Comparison of ENCODE assay signal across 8 cellular contexts in genomic region chr1:180155202-180155682, GRCh38. TPM values are rescaled to one million over a fixed set of nuclear protein-coding genes. Genes with fewer than 3 reads are reported as not detected.
DNase-seq lines count a peak whose midpoint lies in the region; ATAC-seq and TF ChIP-seq lines count a peak whose summit lies in the region.

No MANE protein-coding gene starts in this region.

- peak overlapping the region; percentile 47 for H3K27ac ChIP-seq in A673 (ENCODE audit: low read depth, low read length, poor library complexity, severe bottlenecking)
- H3K27ac ChIP-seq in RWPE2 (ENCODE audit: poor library complexity, severe bottlenecking), result peak overlapping the region; percentile 85
- H3K27ac ChIP-seq in cingulate gyrus (ENCODE audit: low read depth, low read length), result peak overlapping the region; percentile 2
- H3K27ac ChIP-seq in thoracic aorta, result peak overlapping the region; percentile 60 to 76

- H3K4me3 ChIP-seq in A673 (ENCODE audit: low read depth, low read length, poor library complexity, severe bottlenecking) (peak overlapping the region; percentile 72), RWPE2 (ENCODE audit: severe bottlenecking) (peak overlapping the region; percentile 63), thoracic aorta (peak overlapping the region; percentile 83)

- H3K36me3 ChIP-seq in A673 (ENCODE audit: insufficient read depth, low read length, poor library complexity, severe bottlenecking), result no peaks in the 10 kb centered on the region
- peaks cover 6% of the 10 kb centered on the region; the same call in 1 of the 2 replicates for H3K36me3 ChIP-seq in RWPE2 (ENCODE audit: low read depth)
- no peaks in the 10 kb centered on the region for H3K36me3 ChIP-seq in thoracic aorta

- no peaks in the 10 kb centered on the region for H3K9me3 ChIP-seq in A673 (ENCODE audit: low read depth, low read length, poor library complexity, severe bottlenecking)
- no peaks in the 10 kb centered on the region for H3K9me3 ChIP-seq in RWPE2 (ENCODE audit: severe bottlenecking)
- no peaks in the 10 kb centered on the region for H3K9me3 ChIP-seq in thoracic aorta

- no peak for TF ChIP-seq CTCF in A673 (conservative IDR thresholded peaks at IDR 0.05; ENCODE audit: low read depth, low read length)
- TF ChIP-seq CTCF in RWPE2 (IDR thresholded peaks at IDR 0.05; ENCODE audit: poor library complexity, severe bottlenecking), result no peak
- TF ChIP-seq CTCF in thoracic aorta (IDR thresholded peaks at IDR 0.05), result no peak

- H3K27me3 ChIP-seq in A673 (replicated peaks; ENCODE audit: insufficient read depth, low read depth, low read length, poor library complexity) (no peaks in the 10 kb centered on the region), RWPE2 (ENCODE audit: insufficient read depth, poor library complexity, severe bottlenecking) (no peaks in the 10 kb centered on the region), thoracic aorta (replicated peaks; ENCODE audit: insufficient read depth) (no peaks in the 10 kb centered on the region)

- POLR2A ChIA-PET in A673 (lab: Charles Lee; ENCODE audit: low non-redundant PET), result no interaction called here

- BruUV-seq in A673 (replicated peaks; lab: Mats Ljungman, UMichigan), result no TSS peak

- intact Hi-C loops in A673 (cut with micrococcal nuclease; ENCODE audit: unreplicated experiment), result no loop called here

- peak; percentile 38 for DNase-seq in A673 (ENCODE audit: low spot score)
- DNase-seq in RWPE2 (ENCODE audit: low spot score), result no peak
- peak; percentile 18 to 31 for DNase-seq in lung microvascular endothelial cell (ENCODE audit: low read depth in 2 of 2)
- DNase-seq in thoracic aorta (ENCODE audit: low spot score), result no peak

- CTCF ChIA-PET in A673 (lab: Charles Lee), result no interaction called here

- H3K4me1 ChIP-seq in A673 (ENCODE audit: insufficient read depth, low read length, poor library complexity, severe bottlenecking) (peaks cover 32% of the 10 kb centered on the region), RWPE2 (ENCODE audit: insufficient read depth, poor library complexity, severe bottlenecking) (peaks cover 39% of the 10 kb centered on the region), thoracic aorta (ENCODE audit: control insufficient read depth in 1 of 2, low read depth in 2 of 2) (peaks cover 18 to 36% of the 10 kb centered on the region in 2 donors)

- peak; percentile 6 for ATAC-seq in GM21367 (IDR thresholded peaks at IDR 0.05; ENCODE audit: unreplicated experiment)
- ATAC-seq in RWPE2 (ENCODE audit: low read depth), result peak; percentile 15
- no peak for ATAC-seq in thoracic aorta (ENCODE audit: insufficient number of reproducible peaks, low FRiP score, low read depth)
- no peak for ATAC-seq in HG03469 (IDR thresholded peaks at IDR 0.05; ENCODE audit: unreplicated experiment)
- no peak for ATAC-seq in GM19324 (IDR thresholded peaks at IDR 0.05; ENCODE audit: low FRiP score, unreplicated experiment)

RNA-seq across cellular contexts. Expression of gene QSOX1, which starts 0.6 kb away (rescaled TPM):
- total RNA-seq in A673 (2021) (69.0 and 69.7 TPM in 2 replicates), lung microvascular endothelial cell (36.8 and 51.2 TPM in 2 replicates), thoracic aorta (100 to 1,000 TPM in 1 of 2 donors, 10 to 100 TPM in 1; 82.4 to 168 TPM)

Comparison
In these comparisons a context has a peak if more than half of its experiments do, and no peak if none do; other contexts are left out.
1. DNase-seq: peak in A673 (single experiment) and lung microvascular endothelial cell (2 of 2); none in RWPE2 (single experiment) and thoracic aorta (single experiment).
2. H3K27ac ChIP-seq: peak in every context shown above with its lines; median percentile 85 in RWPE2; 68 in thoracic aorta; 47 in A673; 2 in cingulate gyrus.
3. ATAC-seq: peak in GM21367 (single experiment) and RWPE2 (single experiment); none in thoracic aorta (single experiment), HG03469 (single experiment) and GM19324 (single experiment).
4. Peak in every context shown above with its lines, with median percentiles within 50 percentile points of each other: H3K4me3 ChIP-seq.